ENCODE assay signal across 7 cellular contexts in the genomic region with DNA sequence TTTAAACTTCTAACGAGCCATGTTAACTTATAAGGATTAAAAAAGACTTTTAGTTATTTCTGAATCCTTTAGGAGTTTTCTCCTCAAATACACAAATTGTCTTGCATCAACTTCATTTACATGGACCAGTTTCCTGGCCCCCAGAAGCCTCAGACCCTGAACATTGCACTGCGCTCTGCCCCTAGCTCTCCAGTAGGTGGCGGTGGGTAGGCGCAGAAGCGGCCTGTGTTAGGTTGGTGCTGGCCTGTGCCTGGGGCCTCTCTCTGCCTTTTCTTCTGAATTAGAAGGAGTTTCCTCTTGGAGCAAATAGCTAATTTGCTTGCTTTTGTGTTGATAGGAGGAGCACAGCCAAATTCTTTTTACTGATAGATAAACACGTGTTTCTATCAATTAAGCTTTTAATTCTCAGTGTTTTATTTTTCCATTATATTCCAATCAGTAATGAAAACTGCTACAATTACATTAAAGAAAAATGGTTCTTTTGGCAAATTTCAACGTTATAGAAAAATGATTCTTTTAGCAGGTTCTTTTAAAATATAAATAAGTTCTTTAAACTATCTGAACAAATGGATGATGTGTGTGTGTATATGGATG. TPM values are rescaled to one million over a fixed set of nuclear protein-coding genes. Genes with fewer than 3 reads are reported as not detected.
A peak's percentile ranks its signal among the peaks of the same experiment; 100 is the strongest.
DNase-seq lines count a peak whose midpoint lies in the region; ATAC-seq and TF ChIP-seq lines count a peak whose summit lies in the region.

No MANE protein-coding gene starts in this region.

- H3K4me2 ChIP-seq in SK-N-SH: no peak overlapping the region

- peak; percentile 57 for DNase-seq in NCI-H1092 (lab: John Stamatoyannopoulos, UW)
- peak; percentile 74 for DNase-seq in SK-N-SH
- peak; percentile 55 for DNase-seq in activated naive CD8-positive, alpha-beta T cell treated with anti-CD3 and anti-CD28 coated beads for 36 hours
- peak; percentile 76 to 81 for DNase-seq in cardiac muscle cell (ENCODE audit: low read depth in 1 of 2, low spot score in 1 of 2)
- peak; percentile 68 for DNase-seq in progenitor cell of endocrine pancreas (ENCODE audit: low spot score, unreplicated experiment)

- H3K79me2 ChIP-seq in SK-N-SH (ENCODE audit: insufficient read depth): no peaks in the 10 kb centered on the region

- no peaks in the 10 kb centered on the region for H4K20me1 ChIP-seq in SK-N-SH (ENCODE audit: insufficient read depth)

- H3K27me3 Mint-ChIP-seq in activated naive CD8-positive, alpha-beta T cell treated with anti-CD3 and anti-CD28 coated beads for 36 hours: no peaks in the 10 kb centered on the region
- no peaks in the 10 kb centered on the region for H3K27me3 Mint-ChIP-seq in progenitor cell of endocrine pancreas

- no peak overlapping the region for H3K27ac Mint-ChIP-seq in activated naive CD8-positive, alpha-beta T cell treated with anti-CD3 and anti-CD28 coated beads for 36 hours
- no peak overlapping the region for H3K27ac Mint-ChIP-seq in progenitor cell of endocrine pancreas

- TF ChIP-seq CTCF in GM12875 (IDR thresholded peaks at IDR 0.05; ENCODE audit: borderline replicate concordance, insufficient read depth, low read depth, low read length) (peak; percentile 93), SK-N-SH (IDR thresholded peaks at IDR 0.05) (peak; percentile 98), cardiac muscle cell (IDR thresholded peaks at IDR 0.05; ENCODE audit: low read depth, low read length) (peak; percentile 97), progenitor cell of endocrine pancreas (IDR thresholded peaks at IDR 0.05; ENCODE audit: unreplicated experiment) (peak; percentile 99)

- POLR2A ChIA-PET in SK-N-SH (lab: Yijun Ruan, JAX): no interaction called here

- no peaks in the 10 kb centered on the region for H3K27me3 ChIP-seq in SK-N-SH (ENCODE audit: insufficient read depth)
- H3K27me3 ChIP-seq in cardiac muscle cell: no peaks in the 10 kb centered on the region

- no peak for TF ChIP-seq EP300 in SK-N-SH (IDR thresholded peaks at IDR 0.05; ENCODE audit: borderline replicate concordance in 1 of 2, low read depth in 1 of 2, low read length in 1 of 2)

- H3K36me3 Mint-ChIP-seq in activated naive CD8-positive, alpha-beta T cell treated with anti-CD3 and anti-CD28 coated beads for 36 hours: peaks cover 7% of the 10 kb centered on the region
- peaks cover 2% of the 10 kb centered on the region for H3K36me3 Mint-ChIP-seq in progenitor cell of endocrine pancreas (ENCODE audit: insufficient read depth)

- H3K4me3 ChIP-seq in GM12875 (ENCODE audit: low read depth, low read length): no peak overlapping the region
- peak overlapping the region in 1 of 2 experiments; percentile 37; a peak in 1 of 4 replicates for H3K4me3 ChIP-seq in SK-N-SH (ENCODE audit: low read depth in 2 of 2, low read length in 1 of 2)
- H3K4me3 ChIP-seq in cardiac muscle cell: no peak overlapping the region

- H3K4me1 ChIP-seq in SK-N-SH (ENCODE audit: control insufficient read depth in 1 of 2, insufficient read depth in 2 of 2, low read depth in 1 of 2, low read length in 1 of 2) (peaks cover 5 to 12% of the 10 kb centered on the region in 2 experiments; a peak in 3 of 4 replicates), cardiac muscle cell (ENCODE audit: low read depth) (peaks cover 11% of the 10 kb centered on the region)

- no peaks in the 10 kb centered on the region for H3K9me2 ChIP-seq in SK-N-SH

- peak; percentile 95 for TF ChIP-seq RAD21 in SK-N-SH (IDR thresholded peaks at IDR 0.05; ENCODE audit: low read length)

- H3K4me1 Mint-ChIP-seq in activated naive CD8-positive, alpha-beta T cell treated with anti-CD3 and anti-CD28 coated beads for 36 hours: peaks cover 4% of the 10 kb centered on the region
- H3K4me1 Mint-ChIP-seq in progenitor cell of endocrine pancreas (ENCODE audit: low read depth): peaks cover 24% of the 10 kb centered on the region

- peaks cover 3 to 5% of the 10 kb centered on the region in 2 experiments for H3K36me3 ChIP-seq in SK-N-SH (replicated peaks in 1 of 2; ENCODE audit: control insufficient read depth in 1 of 2, insufficient read depth in 2 of 2, low read length in 1 of 2)
- no peaks in the 10 kb centered on the region for H3K36me3 ChIP-seq in cardiac muscle cell

- H3K4me3 Mint-ChIP-seq in activated naive CD8-positive, alpha-beta T cell treated with anti-CD3 and anti-CD28 coated beads for 36 hours: no peak overlapping the region
- H3K4me3 Mint-ChIP-seq in progenitor cell of endocrine pancreas (ENCODE audit: low read depth): no peak overlapping the region

- H3F3A ChIP-seq in SK-N-SH (replicated peaks; ENCODE audit: insufficient read depth): peaks cover 3% of the 10 kb centered on the region

- no peak overlapping the region for H2AFZ ChIP-seq in SK-N-SH (ENCODE audit: low read depth)

- 9% methylated on average over 7 of the region's 7 CpGs for WGBS in SK-N-SH (ENCODE audit: low lambda C conversion rate)

- CTCF ChIA-PET in SK-N-SH (lab: Yijun Ruan, JAX): interaction anchor here (0.6 to 1.8 kb wide), 48 partner anchors 9 to 951 kb away, joined by 3 to 14 read pairs (median 4); no protein-coding TSS in a partner anchor

- H3K27ac ChIP-seq in SK-N-SH (ENCODE audit: low read depth in 2 of 2, low read length in 1 of 2) (no peak overlapping the region), cardiac muscle cell (no peak overlapping the region)

- no peak overlapping the region for H3K9ac ChIP-seq in SK-N-SH

- H3K9me3 Mint-ChIP-seq in activated naive CD8-positive, alpha-beta T cell treated with anti-CD3 and anti-CD28 coated beads for 36 hours: no peaks in the 10 kb centered on the region
- no peaks in the 10 kb centered on the region for H3K9me3 Mint-ChIP-seq in progenitor cell of endocrine pancreas (ENCODE audit: low read depth)

- peak; percentile 94 for ATAC-seq in HG02623 (IDR thresholded peaks at IDR 0.05; ENCODE audit: unreplicated experiment)

- H3K9me3 ChIP-seq in SK-N-SH: no peaks in the 10 kb centered on the region
- H3K9me3 ChIP-seq in cardiac muscle cell (ENCODE audit: low read depth): no peaks in the 10 kb centered on the region

TF ChIP-seq in SK-N-SH, 30 proteins besides CTCF, POLR2A, EP300 and RAD21:
- TF ChIP-seq SMC3 (IDR thresholded peaks at IDR 0.05; ENCODE audit: low read depth, low read length) (peak; percentile 90), FOSL2 (IDR thresholded peaks at IDR 0.05; ENCODE audit: borderline replicate concordance, low read depth) (no peak), RXRA (IDR thresholded peaks at IDR 0.05; ENCODE audit: borderline replicate concordance, low read depth) (no peak)
TF ChIP-seq in SK-N-SH: peak in this region for 1.

RNA-seq across cellular contexts. Expression of a gene that starts 44.4 kb away (rescaled TPM):
- polyA plus RNA-seq in SK-N-SH (2012; rRNA removed) (73.6 and 81.1 TPM in 2 replicates), cardiac muscle cell (59.6 and 71.6 TPM in 2 replicates)
- polyA plus RNA-seq in SK-N-SH (2012; cell fraction: cytosol; rRNA removed): 91.2 and 93.9 TPM in 2 replicates
- polyA plus RNA-seq in SK-N-SH (2012; cell fraction: nucleus; rRNA removed): 25.1 and 27.8 TPM in 2 replicates
- 10 to 100 TPM; 48.4 to 52.5 TPM for total RNA-seq in activated naive CD8-positive, alpha-beta T cell treated with anti-CD3 and anti-CD28 coated beads for 36 hours
- total RNA-seq in cardiac muscle cell (62.8 and 66.4 TPM in 2 replicates), progenitor cell of endocrine pancreas (26.8 and 28.5 TPM in 2 replicates)
